ENCODE assay signal across 9 cellular contexts in the genomic region with DNA sequence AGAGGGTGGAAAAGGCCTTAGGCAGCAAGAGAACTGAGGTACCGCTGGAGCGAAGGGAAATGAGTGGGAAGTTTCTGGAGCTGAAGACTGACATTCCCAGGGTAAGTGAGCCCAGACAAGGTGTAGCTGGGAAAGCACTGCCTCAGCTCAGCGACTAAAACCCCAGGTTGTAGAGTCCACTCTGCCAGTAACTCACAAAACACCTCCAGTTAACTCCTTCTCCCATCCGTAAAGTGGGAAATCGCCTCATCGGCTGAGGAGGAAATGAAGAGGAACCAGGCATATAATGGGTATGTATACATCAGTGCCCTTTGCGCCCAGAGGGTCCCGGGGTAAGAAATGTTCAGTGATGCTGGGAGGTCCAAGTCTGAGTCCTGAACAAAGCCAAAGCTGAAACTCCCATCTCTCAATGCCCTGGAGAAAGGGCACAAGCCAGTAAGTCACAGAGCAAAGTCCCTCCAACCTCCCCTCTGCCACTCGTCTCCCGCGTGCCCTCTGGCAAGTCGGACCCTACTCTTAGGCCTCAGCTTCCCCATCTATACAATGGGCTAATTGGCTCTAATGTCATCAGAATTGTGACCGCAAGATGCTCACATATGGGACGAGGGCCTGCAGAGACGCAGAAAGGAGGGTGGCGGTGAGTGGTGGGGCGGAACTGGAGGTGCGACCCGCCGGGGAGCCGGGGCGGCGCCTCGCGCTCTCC. TPM values are rescaled to one million over a fixed set of nuclear protein-coding genes. Genes with fewer than 3 reads are reported as not detected.
A peak's percentile ranks its signal among the peaks of the same experiment; 100 is the strongest.
DNase-seq lines count a peak whose midpoint lies in the region; ATAC-seq and TF ChIP-seq lines count a peak whose summit lies in the region.
"Had no signal": no experiment of that assay in that cellular context is flagged by ENCODE, and none has a peak within 500 bp of the region (broad histone marks: within the 10 kb centered on the region; RNA-seq: fewer than 3 reads in every experiment).

No MANE protein-coding gene starts in this region.

- H3K4me3 ChIP-seq in BE2C (ENCODE audit: low read depth, low read length) (peak overlapping the region; percentile 64), testis (peak overlapping the region; percentile 72 to 98)

- H3K27ac ChIP-seq in adipose tissue (ENCODE audit: low read depth, low read length) (peak overlapping the region; percentile 94), layer of hippocampus (ENCODE audit: low read depth, low read length) (peak overlapping the region; percentile 98), testis (peak overlapping the region; percentile 97 to 99)

- no peaks in the 10 kb centered on the region for H3K4me1 ChIP-seq in BE2C
- peaks cover 27% of the 10 kb centered on the region for H3K4me1 ChIP-seq in testis

- ATAC-seq in HG02943 (IDR thresholded peaks at IDR 0.05; ENCODE audit: low read depth, unreplicated experiment) (peak; percentile 2), GM21723 (IDR thresholded peaks at IDR 0.05; ENCODE audit: unreplicated experiment) (no peak), omental fat pad (ENCODE audit: low FRiP score) (no peak)

- TF ChIP-seq CTCF in BE2C (IDR thresholded peaks at IDR 0.05; ENCODE audit: low read depth, low read length) (no peak), testis (IDR thresholded peaks at IDR 0.05) (no peak), omental fat pad (IDR thresholded peaks at IDR 0.05) (no peak)

- 10 to 14% (median 12%) methylated on average over 17 to 25 of the region's 25 CpGs for WGBS in adipose tissue, 3 donors
- 5 to 8% methylated on average over 9 to 25 of the region's 25 CpGs for WGBS in testis, 2 donors

- no peaks in the 10 kb centered on the region for H3K36me3 ChIP-seq in BE2C
- no peaks in the 10 kb centered on the region for H3K36me3 ChIP-seq in testis (ENCODE audit: low read depth, missing control alignments)

- H3K9me3 ChIP-seq in BE2C, result no peaks in the 10 kb centered on the region
- H3K9me3 ChIP-seq in testis, result no peaks in the 10 kb centered on the region

- no peak for TF ChIP-seq POLR2A in testis (IDR thresholded peaks at IDR 0.05)

- DNase-seq in BE2C, result no peak
- no peak for DNase-seq in testis
- no peak for DNase-seq in NCI-H2081 treated with DMSO at 0.1 percent for 48 hours (lab: John Stamatoyannopoulos, UW)
- DNase-seq in omental fat pad (ENCODE audit: low spot score), result no peak

- H3K27me3 ChIP-seq in BE2C (no peaks in the 10 kb centered on the region), layer of hippocampus (ENCODE audit: control insufficient read depth, insufficient read depth, low read length) (no peaks in the 10 kb centered on the region), testis (no peaks in the 10 kb centered on the region)

- intact Hi-C loops in testis (cut with DNase I; ENCODE audit: low total_unique reads), result no loop called here

RNA-seq across cellular contexts. Expression of a gene that starts 0.6 kb away (rescaled TPM):
- 7.4 TPM for polyA plus RNA-seq in BE2C (2012; ENCODE audit: insufficient read depth, insufficient read length, low read depth)
- polyA plus RNA-seq in adipose tissue (10 to 100 TPM; 14.2 to 17.6 (median 15.2) TPM), testis (ENCODE audit: insufficient read depth, low read depth, low replicate concordance) (36.9 TPM)
- total RNA-seq in testis (10 to 100 TPM; 29.1 to 31.0 TPM), omental fat pad (10 to 100 TPM in 3 of 4 donors, 1 to 10 TPM in 1; 9.3 to 17.5 (median 12.6) TPM)

RNA-seq across cellular contexts. Expression of a gene that starts 42.7 kb away (rescaled TPM):
- not detected for polyA plus RNA-seq in BE2C (2012; ENCODE audit: insufficient read depth, insufficient read length, low read depth)
- polyA plus RNA-seq in adipose tissue, result 1,000 to 10,000 TPM in 1 of 3 donors, 100 to 1,000 TPM in 1, 1 to 10 TPM in 1; 1.6 to 4,252 (median 517) TPM
- 1 to 10 TPM in 1 of 2 donors, under 1 TPM in 1; 0.31 to 1.7 TPM for total RNA-seq in testis
- 1.7 TPM for polyA plus RNA-seq in testis (ENCODE audit: insufficient read depth, low read depth, low replicate concordance)
- total RNA-seq in omental fat pad, result 10 to 100 TPM in 2 of 4 donors, 1 to 10 TPM in 2; 2.5 to 96.7 (median 7.6) TPM

RNA-seq across cellular contexts. Expression of a gene that starts 58.3 kb away (rescaled TPM):
- not detected for polyA plus RNA-seq in BE2C (2012; ENCODE audit: insufficient read depth, insufficient read length, low read depth)
- polyA plus RNA-seq in adipose tissue (under 1 TPM; 0.34 to 0.71 (median 0.56) TPM), testis (ENCODE audit: insufficient read depth, low read depth, low replicate concordance) (2.0 TPM)
- total RNA-seq in testis (1 to 10 TPM; 1.5 TPM), omental fat pad (1 to 10 TPM in 3 of 4 donors, under 1 TPM in 1; 0.37 to 5.4 (median 2.0) TPM)
- total RNA-seq: LHCN-M2 had no signal
